Comparison of ENCODE assay signal across 8 cellular contexts in the genomic region with DNA sequence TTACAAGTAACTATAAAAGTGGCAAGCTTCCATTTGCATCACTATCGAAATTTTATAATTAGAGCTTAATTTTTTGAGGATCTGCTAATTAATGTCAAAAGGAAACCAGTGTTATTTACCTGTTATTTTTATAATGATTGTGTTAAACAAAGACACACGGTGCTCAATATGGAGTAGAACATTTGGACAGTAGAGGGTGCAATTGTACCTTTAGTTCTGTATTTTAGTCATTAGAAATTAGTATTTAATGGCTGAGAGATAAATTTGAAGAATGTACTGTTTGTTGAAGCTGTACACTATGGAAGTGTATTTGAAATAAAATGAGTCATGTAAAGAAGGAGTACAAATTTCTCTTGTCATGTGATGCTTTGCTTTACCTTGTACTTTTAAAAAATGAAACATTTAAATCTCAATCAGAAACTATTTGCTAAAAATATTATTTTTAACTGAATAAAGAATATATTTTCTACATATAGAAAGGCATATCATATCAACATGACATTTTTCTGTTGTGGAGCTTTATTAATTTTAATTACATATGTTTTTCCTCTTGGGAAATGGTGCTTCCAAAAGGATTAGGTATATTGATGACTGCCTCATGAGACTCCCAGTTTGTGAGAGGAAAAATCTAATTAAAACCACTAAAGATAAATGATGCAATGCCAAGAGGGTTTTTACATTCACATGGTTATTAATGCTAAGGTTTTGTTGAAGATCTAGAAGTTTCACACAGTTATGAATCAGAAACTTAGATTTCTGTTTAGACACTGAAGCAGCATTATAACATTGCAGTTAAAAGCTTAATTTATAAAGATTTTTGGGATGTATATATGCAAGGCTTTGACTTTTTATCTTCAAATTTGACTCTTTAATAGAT. TPM values are rescaled to one million over a fixed set of nuclear protein-coding genes. Genes with fewer than 3 reads are reported as not detected.
A peak's percentile ranks its signal among the peaks of the same experiment; 100 is the strongest.
DNase-seq lines count a peak whose midpoint lies in the region; ATAC-seq, FAIRE-seq and TF ChIP-seq lines count a peak whose summit lies in the region.

No MANE protein-coding gene starts in this region.

- RAD21 ChIA-PET in HCT116 (lab: Charles Lee; ENCODE audit: low non-redundant PET in 1 of 2, low total read pairs in 2 of 2, uncharacterized antibody in 2 of 2, unreplicated experiment in 2 of 2) = no interaction called here

- H3K4me1 ChIP-seq in HCT116 (ENCODE audit: control insufficient read depth in 1 of 2, insufficient read depth in 2 of 2, low read length in 2 of 2) = no peaks in the 10 kb centered on the region

- H3K9me2 ChIP-seq in HCT116 (ENCODE audit: insufficient read depth) = no peaks in the 10 kb centered on the region

- peak; percentile 72 for ATAC-seq in HCT116

- no peak for TF ChIP-seq POLR2A in HCT116 (IDR thresholded peaks at IDR 0.05; ENCODE audit: borderline replicate concordance, extremely low read depth, insufficient read depth, insufficient read length)

- CTCF ChIA-PET in HCT116 (lab: Charles Lee) = interaction anchor here (0.7 to 2.1 kb wide), 8 partner anchors 10 to 1717 kb away, joined by 3 to 6 read pairs (median 4); a partner anchor contains a TSS

- no peaks in the 10 kb centered on the region for H3K9me3 ChIP-seq in HCT116 (ENCODE audit: control insufficient read depth in 1 of 2, insufficient read depth in 1 of 2, low read depth in 1 of 2, low read length in 2 of 2)

- peak; percentile 15 for DNase-seq in HCT116 (ENCODE audit: low read depth, low spot score)
- DNase-seq in inferior parietal cortex (ENCODE audit: extremely low spot score) = peak; percentile 60
- DNase-seq in GF-D8 (lab: John Stamatoyannopoulos, UW) = no peak
- DNase-seq in COLO668 (lab: John Stamatoyannopoulos, UW; ENCODE audit: unreplicated experiment) = no peak
- DNase-seq in GM19240 (ENCODE audit: insufficient read length, low spot score) = no peak
- DNase-seq in NCI-H2171 (lab: John Stamatoyannopoulos, UW) = no peak

- H3K4me3 ChIP-seq in HCT116 (replicated peaks in 1 of 2; ENCODE audit: low read depth in 1 of 2, low read length in 2 of 2) (no peak overlapping the region), WI38 (ENCODE audit: low read depth, low read length) (no peak overlapping the region)

- POLR2A ChIA-PET in HCT116 (lab: Charles Lee) = no interaction called here

- BruUV-seq in HCT116 (replicated peaks; lab: Mats Ljungman, UMichigan) = no TSS peak

- H3K9ac ChIP-seq in HCT116 (ENCODE audit: low read length) = no peak overlapping the region

- intact Hi-C loops in HCT116 (cut with micrococcal nuclease) = loop anchor here (2.0 to 10.0 kb wide), 4 partner anchors 359 to 1153 kb away; no protein-coding TSS in a partner anchor

- H4K20me1 ChIP-seq in HCT116 (ENCODE audit: insufficient read depth) = no peaks in the 10 kb centered on the region

- H2AFZ ChIP-seq in HCT116 (ENCODE audit: low read depth, low read length, poor library complexity, severe bottlenecking) = no peak overlapping the region

- no peak overlapping the region for H3K27ac ChIP-seq in HCT116 (ENCODE audit: low read depth, low read length)

- H3K36me3 ChIP-seq in HCT116 (ENCODE audit: control insufficient read depth in 1 of 2, insufficient read depth in 2 of 2, low read length in 2 of 2) = no peaks in the 10 kb centered on the region

- H3K27me3 ChIP-seq in HCT116 (ENCODE audit: insufficient read depth, low read length) = peaks cover 15% of the 10 kb centered on the region; the same call in 1 of the 2 replicates

- TF ChIP-seq RAD21 in HCT116 (IDR thresholded peaks at IDR 0.05; ENCODE audit: low read depth) = peak; percentile 61

- no peaks in the 10 kb centered on the region for H3K79me2 ChIP-seq in HCT116 (ENCODE audit: insufficient read depth, low read length)

- FAIRE-seq in A204.1 (lab: Jason Lieb, UNC) = peak; percentile 95

- H3K4me2 ChIP-seq in HCT116 (ENCODE audit: low read length) = no peak overlapping the region

- TF ChIP-seq CTCF in HCT116 (IDR thresholded peaks at IDR 0.05 in 2 of 3, conservative IDR thresholded peaks at IDR 0.05 in 1 of 3; ENCODE audit: borderline replicate concordance in 1 of 3, insufficient read depth in 1 of 3, low read depth in 2 of 3, low read length in 2 of 3) (peak; percentile 37 to 69 (median 38); a peak in 5 of 6 replicates), WI38 (IDR thresholded peaks at IDR 0.05; ENCODE audit: low read depth, low read length) (peak; percentile 15; the same call in 1 of the 2 replicates)

TF ChIP-seq in HCT116, 20 proteins besides CTCF, POLR2A, EP300 and RAD21:
- TF ChIP-seq EGR1 (IDR thresholded peaks at IDR 0.05; ENCODE audit: low read depth) (no peak), EZH2phosphoT487 (IDR thresholded peaks at IDR 0.05; ENCODE audit: borderline replicate concordance) (no peak), EZH2 (IDR thresholded peaks at IDR 0.05) (no peak), JUND (IDR thresholded peaks at IDR 0.05) (no peak), CBX3 (IDR thresholded peaks at IDR 0.05; ENCODE audit: low read depth) (no peak), SP1 (IDR thresholded peaks at IDR 0.05; ENCODE audit: low read depth) (no peak), ZFX (IDR thresholded peaks at IDR 0.05) (no peak), ZNF274 (IDR thresholded peaks at IDR 0.05; ENCODE audit: low read depth, low read length) (no peak), SRF (IDR thresholded peaks at IDR 0.05; ENCODE audit: low read depth) (no peak), YY1 (IDR thresholded peaks at IDR 0.05; ENCODE audit: extremely low read depth, insufficient replicate concordance, low read depth, low read length) (no peak), CEBPB (IDR thresholded peaks at IDR 0.05; ENCODE audit: low read depth) (no peak)
- TF ChIP-seq, protein P1, sequence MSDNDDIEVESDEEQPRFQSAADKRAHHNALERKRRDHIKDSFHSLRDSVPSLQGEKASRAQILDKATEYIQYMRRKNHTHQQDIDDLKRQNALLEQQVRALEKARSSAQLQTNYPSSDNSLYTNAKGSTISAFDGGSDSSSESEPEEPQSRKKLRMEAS (IDR thresholded peaks at IDR 0.05) = no peak
- TF ChIP-seq, protein P2, sequence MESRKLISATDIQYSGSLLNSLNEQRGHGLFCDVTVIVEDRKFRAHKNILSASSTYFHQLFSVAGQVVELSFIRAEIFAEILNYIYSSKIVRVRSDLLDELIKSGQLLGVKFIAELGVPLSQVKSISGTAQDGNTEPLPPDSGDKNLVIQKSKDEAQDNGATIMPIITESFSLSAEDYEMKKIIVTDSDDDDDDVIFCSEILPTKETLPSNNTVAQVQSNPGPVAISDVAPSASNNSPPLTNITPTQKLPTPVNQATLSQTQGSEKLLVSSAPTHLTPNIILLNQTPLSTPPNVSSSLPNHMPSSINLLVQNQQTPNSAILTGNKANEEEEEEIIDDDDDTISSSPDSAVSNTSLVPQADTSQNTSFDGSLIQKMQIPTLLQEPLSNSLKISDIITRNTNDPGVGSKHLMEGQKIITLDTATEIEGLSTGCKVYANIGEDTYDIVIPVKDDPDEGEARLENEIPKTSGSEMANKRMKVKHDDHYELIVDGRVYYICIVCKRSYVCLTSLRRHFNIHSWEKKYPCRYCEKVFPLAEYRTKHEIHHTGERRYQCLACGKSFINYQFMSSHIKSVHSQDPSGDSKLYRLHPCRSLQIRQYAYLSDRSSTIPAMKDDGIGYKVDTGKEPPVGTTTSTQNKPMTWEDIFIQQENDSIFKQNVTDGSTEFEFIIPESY (IDR thresholded peaks at IDR 0.05; ENCODE audit: extremely low read depth, insufficient replicate concordance, low read length) = no peak
TF ChIP-seq in HCT116: peak in this region for 0.

RNA-seq across cellular contexts. Expression of a gene that starts 10.4 kb away (rescaled TPM):
- 1.4 TPM for total RNA-seq in HCT116 (2021; ENCODE audit: unreplicated experiment)
- 0.23 and 0.36 TPM in 2 replicates for polyA plus RNA-seq in HCT116 (2012)

Comparison
In these comparisons a context has a peak if more than half of its experiments do, and no peak if none do; other contexts are left out.
1. DNase-seq: peak in HCT116 (single experiment) and inferior parietal cortex (single experiment); none in GF-D8 (single experiment), COLO668 (single experiment), GM19240 (single experiment) and NCI-H2171 (single experiment).